ENCODE assay signal across 19 cellular contexts in the genomic region with DNA sequence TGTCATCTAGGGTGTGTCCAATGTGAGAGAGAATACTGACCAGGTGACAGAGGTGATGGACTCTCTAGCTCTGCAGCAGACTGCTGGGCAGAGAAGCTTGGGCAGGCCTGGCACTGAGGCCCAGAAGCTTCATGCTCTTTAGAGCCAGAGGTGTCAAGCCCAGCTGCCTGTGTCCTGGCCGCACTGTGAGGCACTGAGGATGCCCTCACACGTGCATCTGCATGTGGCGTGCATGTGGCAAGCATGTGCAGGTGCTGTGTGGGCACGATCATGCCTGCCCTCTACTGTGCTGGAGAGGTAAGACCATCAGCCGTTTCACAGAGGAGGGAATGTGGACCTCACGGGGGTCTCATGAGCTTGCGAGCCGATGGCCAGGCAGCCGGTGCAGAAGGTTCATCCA. TPM values are rescaled to one million over a fixed set of nuclear protein-coding genes. Genes with fewer than 3 reads are reported as not detected.
DNase-seq lines count a peak whose midpoint lies in the region; ATAC-seq, FAIRE-seq and TF ChIP-seq lines count a peak whose summit lies in the region.
"Had no signal": no experiment of that assay in that cellular context is flagged by ENCODE, and none has a peak within 500 bp of the region (broad histone marks: within the 10 kb centered on the region; RNA-seq: fewer than 3 reads in every experiment).

No MANE protein-coding gene starts in this region.

- H3K56ac ChIP-seq in H9 (ENCODE audit: insufficient read length, low read depth, low read length), result no peak overlapping the region

- H3K36me3 ChIP-seq in GM12878 (ENCODE audit: control insufficient read depth in 2 of 2, insufficient read depth in 2 of 2, low read length in 1 of 2) (peaks cover 0 to 3% of the 10 kb centered on the region in 2 experiments; a peak in 2 of 4 replicates), HepG2 (replicated peaks in 1 of 2; ENCODE audit: control insufficient read depth in 1 of 2, insufficient read depth in 2 of 2, low read length in 2 of 2) (0 out of 5 replicates have a peak, but pooled peaks cover 0 to 4% of the 10 kb centered on the region in 2 experiments)
- H3K36me3 ChIP-seq: upper lobe of right lung had no signal

- ATAC-seq in GM12878, result no peak
- ATAC-seq in HepG2, result no peak
- ATAC-seq in GM19467 (IDR thresholded peaks at IDR 0.05; ENCODE audit: unreplicated experiment), result no peak
- no peak for ATAC-seq in HG02884 (IDR thresholded peaks at IDR 0.05; ENCODE audit: unreplicated experiment)
- ATAC-seq: activated T-cell treated with anti-CD3 and anti-CD28 coated beads, Interleukin-2, amount 50 U/mL, for 4 hours; stimulated activated naive CD8-positive, alpha-beta T cell treated with anti-CD3 and anti-CD28 coated beads, Interleukin-15, Interleukin-2, amounts not matched to agents 100 U/mL and 50 U/mL, for 24 hours; upper lobe of right lung had no signal

- no peak overlapping the region for H3K18ac ChIP-seq in H9 (ENCODE audit: insufficient read length, low read depth, low read length)

- no peak overlapping the region for H3K9ac ChIP-seq in H9 (ENCODE audit: extremely low read depth, insufficient read length, low read length)
- H3K9ac ChIP-seq in GM12878 (ENCODE audit: control insufficient read depth, insufficient read depth, low read length), result no peak overlapping the region
- no peak overlapping the region for H3K9ac ChIP-seq in HepG2 (ENCODE audit: insufficient read depth, low read depth, low read length)

- no peak overlapping the region for H4K8ac ChIP-seq in H9 (replicated peaks; ENCODE audit: insufficient read length, low read depth, low read length)

- RAD21 ChIA-PET in GM12878 (lab: Charles Lee; ENCODE audit: unreplicated experiment), result no interaction called here

- no peaks in the 10 kb centered on the region; the same call in 1 of the 2 replicates for H3K4me1 ChIP-seq in H9 (ENCODE audit: insufficient read depth, low read length)
- H3K4me1 ChIP-seq in GM12878 (ENCODE audit: control insufficient read depth, insufficient read depth, low read length), result no peaks in the 10 kb centered on the region; the same call in 1 of the 2 replicates
- peaks cover 64% of the 10 kb centered on the region for H3K4me1 ChIP-seq in HepG2 (ENCODE audit: insufficient read depth, low read length)

- no peaks in the 10 kb centered on the region for H3K23me2 ChIP-seq in H9 (ENCODE audit: insufficient read length, low read depth, low read length, poor library complexity, severe bottlenecking)

- H3K27ac Mint-ChIP-seq in H9, result peak overlapping the region in 1 of 3 experiments; percentile 40; a peak in 1 of 7 replicates
- H3K27ac Mint-ChIP-seq: activated naive CD4-positive, alpha-beta T cell treated with anti-CD3 and anti-CD28 coated beads, Interleukin-2, amount 50 U/mL, for 24 hours; CD14-positive monocyte had no signal

- TF ChIP-seq POLR2A in GM12878 (IDR thresholded peaks at IDR 0.05; ENCODE audit: low read depth, low read length) (peak; percentile 40), HepG2 (IDR thresholded peaks at IDR 0.05; ENCODE audit: insufficient read depth in 1 of 2, low read depth in 2 of 2, low read length in 2 of 2) (0 out of 4 replicates have a peak, but pooled peaks of 1 of the 2 experiments have one; percentile 22)

- SMC1A ChIA-PET in GM12878 (lab: Charles Lee; ENCODE audit: uncharacterized antibody, unreplicated experiment), result no interaction called here

- no peak overlapping the region for H3K4ac ChIP-seq in H9 (ENCODE audit: low read depth, low read length)

- no peak overlapping the region for H2BK20ac ChIP-seq in H9 (ENCODE audit: low read depth, low read length, poor library complexity, severe bottlenecking)

- POLR2A ChIA-PET in GM12878 (lab: Charles Lee), result no interaction called here
- POLR2A ChIA-PET in HepG2 (lab: Yijun Ruan, JAX), result interaction anchor here (2.8 kb wide), 1 partner anchor 14 kb away, joined by 14 read pairs; no protein-coding TSS in a partner anchor

- H3K4me2 ChIP-seq in H9 (ENCODE audit: insufficient read depth, insufficient read length, low read length) (no peak overlapping the region), GM12878 (ENCODE audit: control insufficient read depth, insufficient read depth) (no peak overlapping the region), HepG2 (ENCODE audit: low read depth, low read length) (no peak overlapping the region)
- H3K4me2 ChIP-seq: hepatocyte had no signal

- no peak overlapping the region for H3K4me3 ChIP-seq in GM12878
- no peak overlapping the region for H3K4me3 ChIP-seq in HepG2 (replicated peaks in 1 of 3; ENCODE audit: insufficient read depth in 1 of 3, low read depth in 2 of 3, low read length in 3 of 3)
- H3K4me3 ChIP-seq: hepatocyte, upper lobe of right lung had no signal

- H2BK5ac ChIP-seq in H9 (ENCODE audit: insufficient read length, low read length), result no peak overlapping the region

- H4K20me1 ChIP-seq in H9 (ENCODE audit: control insufficient read depth, insufficient read depth, insufficient read length), result no peaks in the 10 kb centered on the region
- no peaks in the 10 kb centered on the region for H4K20me1 ChIP-seq in GM12878 (ENCODE audit: control insufficient read depth, insufficient read depth)
- H4K20me1 ChIP-seq in HepG2 (ENCODE audit: insufficient read depth, low read length), result no peaks in the 10 kb centered on the region

- H3K4me1 Mint-ChIP-seq in H9, result peaks cover 15 to 33% of the 10 kb centered on the region in 2 experiments

- H3K4me3 Mint-ChIP-seq in H9, result no peak overlapping the region
- H3K4me3 Mint-ChIP-seq: activated naive CD4-positive, alpha-beta T cell treated with anti-CD3 and anti-CD28 coated beads, Interleukin-2, amount 50 U/mL, for 24 hours; activated T-cell treated with anti-CD3 and anti-CD28 coated beads, Interleukin-2, amount 50 U/mL, for 4 hours; CD14-positive monocyte; naive B cell had no signal

- no peak overlapping the region for H2BK120ac ChIP-seq in H9 (ENCODE audit: low read depth, low read length, poor library complexity, severe bottlenecking)

- WGBS in H9 (ENCODE audit: extremely low coverage, insufficient read length, low lambda C conversion rate), result no CpG with 5 or more reads among the region's 9 CpGs
- WGBS in GM12878 (ENCODE audit: insufficient coverage, insufficient replicate concordance, low lambda C conversion rate, missing lambda C conversion rate), result 87% methylated on average over 9 of the region's 9 CpGs
- 78% methylated on average over 5 of the region's 9 CpGs for WGBS in HepG2 (ENCODE audit: low lambda C conversion rate)

- FAIRE-seq in GM12878 (lab: Jason Lieb, UNC) (no peak), HepG2 (lab: Jason Lieb, UNC) (no peak)
- FAIRE-seq: bronchial epithelial cell, TTC549 had no signal

- no peaks in the 10 kb centered on the region; a peak in 1 of 7 replicates for H3K36me3 Mint-ChIP-seq in H9 (ENCODE audit: insufficient read depth in 1 of 3, low read depth in 3 of 3)
- H3K36me3 Mint-ChIP-seq: activated naive CD4-positive, alpha-beta T cell treated with anti-CD3 and anti-CD28 coated beads, Interleukin-2, amount 50 U/mL, for 24 hours; naive B cell had no signal

- H4K5ac ChIP-seq in H9 (ENCODE audit: insufficient read length, low read depth, low read length), result no peak overlapping the region

- no peaks in the 10 kb centered on the region for H3K79me1 ChIP-seq in H9 (ENCODE audit: insufficient read depth, low read depth, low read length, poor library complexity, severe bottlenecking)

- TF ChIP-seq EP300 in GM12878 (IDR thresholded peaks at IDR 0.05; ENCODE audit: borderline replicate concordance in 1 of 2, control insufficient read depth in 1 of 2, low read depth in 2 of 2, low read length in 2 of 2) (no peak), HepG2 (IDR thresholded peaks at IDR 0.05; ENCODE audit: low read depth in 2 of 2, low read length in 2 of 2) (no peak), HepG2 (CRISPR knock-in tag; IDR thresholded peaks at IDR 0.05; ENCODE audit: borderline replicate concordance) (no peak)

- H3K27me3 Mint-ChIP-seq in H9 (ENCODE audit: low read depth), result no peaks in the 10 kb centered on the region
- H3K27me3 Mint-ChIP-seq: activated naive CD4-positive, alpha-beta T cell treated with anti-CD3 and anti-CD28 coated beads, Interleukin-2, amount 50 U/mL, for 24 hours; naive B cell had no signal

- H4K91ac ChIP-seq in H9 (ENCODE audit: insufficient read length, low read depth, low read length), result no peak overlapping the region

- no peak for TF ChIP-seq RAD21 in GM12878 (IDR thresholded peaks at IDR 0.05; ENCODE audit: insufficient read depth, low read depth, low read length)
- no peak for TF ChIP-seq RAD21 in HepG2 (CRISPR knock-in tag; IDR thresholded peaks at IDR 0.05)

- H3K27ac ChIP-seq in C4-2B (no peak overlapping the region), H9 (ENCODE audit: insufficient read length, low read depth, low read length) (no peak overlapping the region), GM12878 (ENCODE audit: control insufficient read depth, insufficient read depth) (no peak overlapping the region), HepG2 (ENCODE audit: extremely low read length, insufficient read depth, low read length) (no peak overlapping the region)
- H3K27ac ChIP-seq: hepatocyte, upper lobe of right lung had no signal

- no peak overlapping the region for H2BK12ac ChIP-seq in H9 (ENCODE audit: insufficient read length, low read depth, low read length)

- H2AFZ ChIP-seq in H9 (ENCODE audit: low read length) (no peak overlapping the region), GM12878 (ENCODE audit: control insufficient read depth, low read depth, low read length) (no peak overlapping the region), HepG2 (ENCODE audit: low read length) (no peak overlapping the region)
- H2AFZ ChIP-seq: hepatocyte had no signal

- H3K79me2 ChIP-seq in H9 (ENCODE audit: insufficient read depth, low read length) (no peaks in the 10 kb centered on the region), GM12878 (ENCODE audit: control insufficient read depth, insufficient read depth, low read length) (no peaks in the 10 kb centered on the region), HepG2 (ENCODE audit: insufficient read depth, low read length) (peaks cover 1% of the 10 kb centered on the region)
- H3K79me2 ChIP-seq: hepatocyte had no signal

- H3T11ph ChIP-seq in H9 (ENCODE audit: low read length), result no peak overlapping the region

- in situ Hi-C loops in GM12878 (cut with MboI) (no loop called here), HepG2 (cut with HindIII; ENCODE audit: extremely low pct_ligation_motif_present, low pct_unique_long_range_greater_than_20kb) (no loop called here)

- BruUV-seq in GM12878 (replicated peaks; lab: Mats Ljungman, UMichigan), result no TSS peak
- BruUV-seq in HepG2 (replicated peaks; lab: Mats Ljungman, UMichigan), result no TSS peak

- no peak overlapping the region for H3K23ac ChIP-seq in H9 (ENCODE audit: insufficient read length, low read depth, low read length)

- no peak overlapping the region for H2AK5ac ChIP-seq in H9 (ENCODE audit: insufficient read length, low read length)

- H3K9me3 ChIP-seq in H9 (ENCODE audit: control insufficient read depth, low read depth, low read length) (no peaks in the 10 kb centered on the region), GM12878 (replicated peaks; ENCODE audit: control insufficient read depth, insufficient read depth, low read length) (no peaks in the 10 kb centered on the region), HepG2 (ENCODE audit: low read length) (no peaks in the 10 kb centered on the region)
- H3K9me3 ChIP-seq: upper lobe of right lung had no signal

- H2BK15ac ChIP-seq in H9 (ENCODE audit: low read depth, low read length), result no peak overlapping the region

- CTCF ChIA-PET in GM12878 (lab: Yijun Ruan, JAX), result no interaction called here
- CTCF ChIA-PET in HepG2 (lab: Yijun Ruan, JAX; ENCODE audit: low intra/inter-chr PET ratio, low total read pairs), result no interaction called here

- H3K14ac ChIP-seq in H9 (ENCODE audit: insufficient read depth, low read length), result no peak overlapping the region

- DNase-seq in H9, result no peak
- no peak for DNase-seq in GM12878 (ENCODE audit: low read depth, low spot score)
- DNase-seq in HepG2 (ENCODE audit: low spot score), result no peak
- DNase-seq in mesenteric fat pad (ENCODE audit: low spot score), result no peak
- no peak for DNase-seq in cerebellar nuclear complex (lab: John Stamatoyannopoulos, UW)
- DNase-seq: activated T-cell treated with anti-CD3 and anti-CD28 coated beads, Interleukin-2, amount 50 U/mL, for 4 hours; DMS79 treated with DMSO at 0.1 percent for 48 hours; naive B cell; NCI-H446 treated with DMSO at 0.1 percent for 48 hours; stimulated activated naive CD8-positive, alpha-beta T cell treated with anti-CD3 and anti-CD28 coated beads, Interleukin-15, Interleukin-2, amounts not matched to agents 100 U/mL and 50 U/mL, for 24 hours; upper lobe of right lung had no signal

- H3K27me3 ChIP-seq in H9 (ENCODE audit: insufficient read depth, low read length) (no peaks in the 10 kb centered on the region), GM12878 (replicated peaks in 1 of 2; ENCODE audit: control insufficient read depth in 2 of 2, insufficient read depth in 2 of 2, low read length in 1 of 2) (no peaks in the 10 kb centered on the region), HepG2 (ENCODE audit: control insufficient read depth in 1 of 2, insufficient read depth in 2 of 2, low read length in 2 of 2) (no peaks in the 10 kb centered on the region)
- H3K27me3 ChIP-seq: hepatocyte, upper lobe of right lung had no signal

- TF ChIP-seq CTCF in C4-2B (conservative IDR thresholded peaks at IDR 0.05), result peak; percentile 21; the same call in 1 of the 2 replicates
- peak; percentile 31; the same call in 1 of the 3 replicates for TF ChIP-seq CTCF in H9 (conservative IDR thresholded peaks at IDR 0.05)
- no peak for TF ChIP-seq CTCF in GM12878 (IDR thresholded peaks at IDR 0.05 in 2 of 3, conservative IDR thresholded peaks at IDR 0.05 in 1 of 3; ENCODE audit: control insufficient read depth in 2 of 3, extremely low read depth in 1 of 3, insufficient read depth in 1 of 3, low read depth in 3 of 3, low read length in 3 of 3)
- TF ChIP-seq CTCF in HepG2 (CRISPR knock-in tag; IDR thresholded peaks at IDR 0.05), result peak; percentile 52; the same call in 1 of the 2 replicates

- intact Hi-C loops in GM12878 (cut with micrococcal nuclease; ENCODE audit: unreplicated experiment) (no loop called here), HepG2 (cut with micrococcal nuclease; ENCODE audit: unreplicated experiment) (no loop called here)

- no peaks in the 10 kb centered on the region; a peak in 1 of 5 replicates for H3K9me3 Mint-ChIP-seq in H9
- H3K9me3 Mint-ChIP-seq: activated naive CD4-positive, alpha-beta T cell treated with anti-CD3 and anti-CD28 coated beads, Interleukin-2, amount 50 U/mL, for 24 hours; activated T-cell treated with anti-CD3 and anti-CD28 coated beads, Interleukin-2, amount 50 U/mL, for 4 hours; naive B cell had no signal

RNA-seq across cellular contexts. Expression of a gene that starts 15.8 kb away (rescaled TPM):
- 22.9 and 25.5 TPM in 2 replicates for total RNA-seq in H9 (2021)
- 34.2 and 45.3 TPM in 2 replicates for total RNA-seq in GM12878 (2013; cell fraction: nucleolus; rRNA removed)
- total RNA-seq in GM12878 (2014; rRNA removed), result 13.9 and 16.5 TPM in 2 replicates
- 10.0 and 11.2 TPM in 2 replicates for total RNA-seq in GM12878 (2014; rRNA removed; fragmentation: Illumina TruSeq; extraction: Trizol)
- 17.7 and 19.4 TPM in 2 replicates for total RNA-seq in GM12878 (2021)
- polyA plus RNA-seq in GM12878 (2011; ENCODE audit: low read depth), result 7.3 TPM
- polyA plus RNA-seq in GM12878 (2011; rRNA removed), result 8.6 and 12.4 TPM in 2 replicates
- polyA plus RNA-seq in GM12878 (2011; cell fraction: cytosol; rRNA removed), result 15.1 and 16.9 TPM in 2 replicates
- 24.7 and 26.3 TPM in 2 replicates for polyA plus RNA-seq in GM12878 (2011; cell fraction: nucleus; rRNA removed)
- 15.5 and 17.1 TPM in 2 replicates for polyA plus RNA-seq in GM12878 (2012)
- polyA plus RNA-seq in GM12878 (2014; fragmentation: Illumina TruSeq; extraction: Trizol), result 7.7 and 8.7 TPM in 2 replicates
- 1 to 10 TPM; 1.6 to 1.9 TPM for polyA plus RNA-seq in GM12878 (2014; fragmentation: Nextera tagmentation; extraction: Ambion mirVana)
- 14.1 and 15.4 TPM in 2 replicates for polyA plus RNA-seq in GM12878 (2014; rRNA removed)
- polyA plus RNA-seq in GM12878 (2016; fragmentation: Nextera tagmentation; extraction: Ambion mirVana), result 10 to 100 TPM; 24.3 to 26.0 TPM
- 8.6 and 15.8 TPM in 2 replicates for polyA minus RNA-seq in GM12878 (2011; rRNA and poly(A)+ RNA removed)
- polyA minus RNA-seq in GM12878 (2011; cell fraction: cytosol; rRNA and poly(A)+ RNA removed), result 7.1 and 11.1 TPM in 2 replicates
- polyA minus RNA-seq in GM12878 (2011; cell fraction: nucleus; rRNA and poly(A)+ RNA removed), result 7.9 and 14.4 TPM in 2 replicates
- total RNA-seq in HepG2 (2016; rRNA removed; fragmentation: Illumina TruSeq; extraction: Trizol), result 16.4 and 18.6 TPM in 2 replicates
- 4.6 and 5.3 TPM in 2 replicates for total RNA-seq in HepG2 (2016; cell fraction: cytosol; rRNA removed; fragmentation: Illumina TruSeq; extraction: Trizol; ENCODE audit: low read depth)
- 16.6 and 20.5 TPM in 2 replicates for total RNA-seq in HepG2 (2016; cell fraction: insoluble cytoplasmic fraction; rRNA removed; fragmentation: Illumina TruSeq; extraction: Trizol)
- 7.4 and 8.1 TPM in 2 replicates for total RNA-seq in HepG2 (2016; cell fraction: membrane; rRNA removed; fragmentation: Illumina TruSeq; extraction: Trizol)
- 17.3 and 19.7 TPM in 2 replicates for total RNA-seq in HepG2 (2016; cell fraction: nucleus; rRNA removed; fragmentation: Illumina TruSeq; extraction: Trizol)
- 17.5 and 23.4 TPM in 2 replicates for polyA plus RNA-seq in HepG2 (2011; rRNA removed)
- 11.8 and 19.6 TPM in 2 replicates for polyA plus RNA-seq in HepG2 (2011; cell fraction: cytosol; rRNA removed)
- polyA plus RNA-seq in HepG2 (2011; cell fraction: nucleus; rRNA removed), result 74.7 and 94.3 TPM in 2 replicates
- 11.2 and 13.2 TPM in 2 replicates for polyA plus RNA-seq in HepG2 (2012)
- 3.6 and 4.0 TPM in 2 replicates for polyA plus RNA-seq in HepG2 (2016; cell fraction: cytosol; fragmentation: Illumina TruSeq; extraction: Trizol; ENCODE audit: low read depth)
- 17.8 and 20.1 TPM in 2 replicates for polyA plus RNA-seq in HepG2 (2016; cell fraction: insoluble cytoplasmic fraction; fragmentation: Illumina TruSeq; extraction: Trizol; ENCODE audit: low read depth)
- 5.9 and 6.5 TPM in 2 replicates for polyA plus RNA-seq in HepG2 (2016; cell fraction: membrane; fragmentation: Illumina TruSeq; extraction: Trizol; ENCODE audit: low read depth)
- 34.4 and 34.7 TPM in 2 replicates for polyA plus RNA-seq in HepG2 (2016; cell fraction: nucleus; fragmentation: Illumina TruSeq; extraction: Trizol; ENCODE audit: insufficient read depth, low read depth)
- polyA minus RNA-seq in HepG2 (2011; rRNA and poly(A)+ RNA removed; ENCODE audit: low replicate concordance), result 28.2 and 29.9 TPM in 2 replicates
- polyA minus RNA-seq in HepG2 (2011; cell fraction: cytosol; rRNA and poly(A)+ RNA removed), result 10.6 and 12.9 TPM in 2 replicates
- polyA minus RNA-seq in HepG2 (2011; cell fraction: nucleus; rRNA and poly(A)+ RNA removed), result 24.5 and 27.3 TPM in 2 replicates
- total RNA-seq in mesenteric fat pad, result 20.2 TPM

RNA-seq across cellular contexts. Expression of a gene that starts 15.9 kb away (rescaled TPM):
- 42.2 and 43.3 TPM in 2 replicates for total RNA-seq in H9 (2021)
- 66.9 and 75.9 TPM in 2 replicates for total RNA-seq in GM12878 (2013; cell fraction: nucleolus; rRNA removed)
- 107 and 112 TPM in 2 replicates for total RNA-seq in GM12878 (2014; rRNA removed)
- total RNA-seq in GM12878 (2014; rRNA removed; fragmentation: Illumina TruSeq; extraction: Trizol), result 26.8 and 33.7 TPM in 2 replicates
- total RNA-seq in GM12878 (2021), result 99.7 and 114 TPM in 2 replicates
- 26.9 TPM for polyA plus RNA-seq in GM12878 (2011; ENCODE audit: low read depth)
- 12.4 and 30.7 TPM in 2 replicates for polyA plus RNA-seq in GM12878 (2011; rRNA removed)
- polyA plus RNA-seq in GM12878 (2011; cell fraction: cytosol; rRNA removed), result 67.0 and 75.8 TPM in 2 replicates
- polyA plus RNA-seq in GM12878 (2011; cell fraction: nucleus; rRNA removed), result 77.9 and 87.9 TPM in 2 replicates
- 76.9 and 81.1 TPM in 2 replicates for polyA plus RNA-seq in GM12878 (2012)
- 4.8 and 26.1 TPM in 2 replicates for polyA plus RNA-seq in GM12878 (2014; fragmentation: Illumina TruSeq; extraction: Trizol)
- 10 to 100 TPM in 1 of 2 experiments, 1 to 10 TPM in 1; 4.5 to 16.1 TPM for polyA plus RNA-seq in GM12878 (2014; fragmentation: Nextera tagmentation; extraction: Ambion mirVana)
- polyA plus RNA-seq in GM12878 (2014; rRNA removed), result 98.5 and 117 TPM in 2 replicates
- polyA plus RNA-seq in GM12878 (2016; fragmentation: Nextera tagmentation; extraction: Ambion mirVana), result 100 to 1,000 TPM; 142 to 152 TPM
- 18.1 and 31.4 TPM in 2 replicates for polyA minus RNA-seq in GM12878 (2011; rRNA and poly(A)+ RNA removed)
- polyA minus RNA-seq in GM12878 (2011; cell fraction: cytosol; rRNA and poly(A)+ RNA removed), result 13.0 and 19.3 TPM in 2 replicates
- polyA minus RNA-seq in GM12878 (2011; cell fraction: nucleus; rRNA and poly(A)+ RNA removed), result 11.8 and 20.2 TPM in 2 replicates
- total RNA-seq in HepG2 (2016; rRNA removed; fragmentation: Illumina TruSeq; extraction: Trizol), result 144 and 162 TPM in 2 replicates
- 44.0 and 61.5 TPM in 2 replicates for total RNA-seq in HepG2 (2016; cell fraction: cytosol; rRNA removed; fragmentation: Illumina TruSeq; extraction: Trizol; ENCODE audit: low read depth)
- total RNA-seq in HepG2 (2016; cell fraction: insoluble cytoplasmic fraction; rRNA removed; fragmentation: Illumina TruSeq; extraction: Trizol), result 127 and 167 TPM in 2 replicates
- total RNA-seq in HepG2 (2016; cell fraction: membrane; rRNA removed; fragmentation: Illumina TruSeq; extraction: Trizol), result 60.4 and 90.3 TPM in 2 replicates
- 92.2 and 95.4 TPM in 2 replicates for total RNA-seq in HepG2 (2016; cell fraction: nucleus; rRNA removed; fragmentation: Illumina TruSeq; extraction: Trizol)
- polyA plus RNA-seq in HepG2 (2011; rRNA removed), result 156 and 194 TPM in 2 replicates
- polyA plus RNA-seq in HepG2 (2011; cell fraction: cytosol; rRNA removed), result 185 and 260 TPM in 2 replicates
- polyA plus RNA-seq in HepG2 (2011; cell fraction: nucleus; rRNA removed), result 192 TPM in 2 replicates
- 90.6 and 123 TPM in 2 replicates for polyA plus RNA-seq in HepG2 (2012)
- 59.9 and 87.6 TPM in 2 replicates for polyA plus RNA-seq in HepG2 (2016; cell fraction: cytosol; fragmentation: Illumina TruSeq; extraction: Trizol; ENCODE audit: low read depth)
- 139 and 159 TPM in 2 replicates for polyA plus RNA-seq in HepG2 (2016; cell fraction: insoluble cytoplasmic fraction; fragmentation: Illumina TruSeq; extraction: Trizol; ENCODE audit: low read depth)
- 62.3 and 85.6 TPM in 2 replicates for polyA plus RNA-seq in HepG2 (2016; cell fraction: membrane; fragmentation: Illumina TruSeq; extraction: Trizol; ENCODE audit: low read depth)
- polyA plus RNA-seq in HepG2 (2016; cell fraction: nucleus; fragmentation: Illumina TruSeq; extraction: Trizol; ENCODE audit: insufficient read depth, low read depth), result 155 and 158 TPM in 2 replicates
- polyA minus RNA-seq in HepG2 (2011; rRNA and poly(A)+ RNA removed; ENCODE audit: low replicate concordance), result 32.2 and 191 TPM in 2 replicates
- polyA minus RNA-seq in HepG2 (2011; cell fraction: cytosol; rRNA and poly(A)+ RNA removed), result 76.6 and 84.9 TPM in 2 replicates
- polyA minus RNA-seq in HepG2 (2011; cell fraction: nucleus; rRNA and poly(A)+ RNA removed), result 33.6 and 36.1 TPM in 2 replicates
- total RNA-seq in mesenteric fat pad, result 144 TPM

RNA-seq across cellular contexts. Expression of a gene that starts 59.2 kb away (rescaled TPM):
- 40.7 and 41.1 TPM in 2 replicates for total RNA-seq in H9 (2021)
- total RNA-seq in GM12878 (2013; cell fraction: nucleolus; rRNA removed), result 0.76 and 0.92 TPM in 2 replicates
- 0.44 and 1.0 TPM in 2 replicates for total RNA-seq in GM12878 (2014; rRNA removed)
- 0.13 and 0.32 TPM in 2 replicates for total RNA-seq in GM12878 (2014; rRNA removed; fragmentation: Illumina TruSeq; extraction: Trizol)
- total RNA-seq in GM12878 (2021), result 1.8 and 1.9 TPM in 2 replicates
- 0.13 TPM for polyA plus RNA-seq in GM12878 (2011; ENCODE audit: low read depth)
- polyA plus RNA-seq in GM12878 (2011; rRNA removed), result 0.17 and 0.26 TPM in 2 replicates
- 0.22 and 0.60 TPM in 2 replicates for polyA plus RNA-seq in GM12878 (2011; cell fraction: cytosol; rRNA removed)
- 5.6 and 6.7 TPM in 2 replicates for polyA plus RNA-seq in GM12878 (2011; cell fraction: nucleus; rRNA removed)
- 1.2 and 3.5 TPM in 2 replicates for polyA plus RNA-seq in GM12878 (2012)
- 0.13 and 0.21 TPM in 2 replicates for polyA plus RNA-seq in GM12878 (2014; fragmentation: Illumina TruSeq; extraction: Trizol)
- polyA plus RNA-seq in GM12878 (2014; fragmentation: Nextera tagmentation; extraction: Ambion mirVana), result not detected
- 1.00 and 2.6 TPM in 2 replicates for polyA plus RNA-seq in GM12878 (2014; rRNA removed)
- polyA plus RNA-seq in GM12878 (2016; fragmentation: Nextera tagmentation; extraction: Ambion mirVana), result 1 to 10 TPM; 1.0 to 1.3 TPM
- 0.15 and 0.52 TPM in 2 replicates for polyA minus RNA-seq in GM12878 (2011; rRNA and poly(A)+ RNA removed)
- polyA minus RNA-seq in GM12878 (2011; cell fraction: cytosol; rRNA and poly(A)+ RNA removed), result not detected in 2 replicates
- 2.0 and 2.1 TPM in 2 replicates for polyA minus RNA-seq in GM12878 (2011; cell fraction: nucleus; rRNA and poly(A)+ RNA removed)
- 10.4 and 17.7 TPM in 2 replicates for total RNA-seq in HepG2 (2016; rRNA removed; fragmentation: Illumina TruSeq; extraction: Trizol)
- total RNA-seq in HepG2 (2016; cell fraction: cytosol; rRNA removed; fragmentation: Illumina TruSeq; extraction: Trizol; ENCODE audit: low read depth), result 3.9 and 4.0 TPM in 2 replicates
- total RNA-seq in HepG2 (2016; cell fraction: insoluble cytoplasmic fraction; rRNA removed; fragmentation: Illumina TruSeq; extraction: Trizol), result 8.1 and 18.0 TPM in 2 replicates
- total RNA-seq in HepG2 (2016; cell fraction: membrane; rRNA removed; fragmentation: Illumina TruSeq; extraction: Trizol), result 3.8 and 4.0 TPM in 2 replicates
- total RNA-seq in HepG2 (2016; cell fraction: nucleus; rRNA removed; fragmentation: Illumina TruSeq; extraction: Trizol), result 20.2 and 20.4 TPM in 2 replicates
- polyA plus RNA-seq in HepG2 (2011; rRNA removed), result 16.4 and 23.8 TPM in 2 replicates
- polyA plus RNA-seq in HepG2 (2011; cell fraction: cytosol; rRNA removed), result 8.4 and 13.1 TPM in 2 replicates
- 152 and 182 TPM in 2 replicates for polyA plus RNA-seq in HepG2 (2011; cell fraction: nucleus; rRNA removed)
- polyA plus RNA-seq in HepG2 (2012), result 11.1 and 12.4 TPM in 2 replicates
- 0.99 and 1.4 TPM in 2 replicates for polyA plus RNA-seq in HepG2 (2016; cell fraction: cytosol; fragmentation: Illumina TruSeq; extraction: Trizol; ENCODE audit: low read depth)
- polyA plus RNA-seq in HepG2 (2016; cell fraction: insoluble cytoplasmic fraction; fragmentation: Illumina TruSeq; extraction: Trizol; ENCODE audit: low read depth), result 8.5 and 10.9 TPM in 2 replicates
- 2.0 and 2.3 TPM in 2 replicates for polyA plus RNA-seq in HepG2 (2016; cell fraction: membrane; fragmentation: Illumina TruSeq; extraction: Trizol; ENCODE audit: low read depth)
- polyA plus RNA-seq in HepG2 (2016; cell fraction: nucleus; fragmentation: Illumina TruSeq; extraction: Trizol; ENCODE audit: insufficient read depth, low read depth), result 42.2 and 48.6 TPM in 2 replicates
- polyA minus RNA-seq in HepG2 (2011; rRNA and poly(A)+ RNA removed; ENCODE audit: low replicate concordance), result 1.2 and 26.6 TPM in 2 replicates
- polyA minus RNA-seq in HepG2 (2011; cell fraction: cytosol; rRNA and poly(A)+ RNA removed), result 9.2 and 12.0 TPM in 2 replicates
- polyA minus RNA-seq in HepG2 (2011; cell fraction: nucleus; rRNA and poly(A)+ RNA removed), result 28.6 and 29.7 TPM in 2 replicates
- 5.3 TPM for total RNA-seq in mesenteric fat pad

Comparison
In these comparisons a context has a peak if more than half of its experiments do, and no peak if none do; other contexts are left out.
1. CTCF ChIP-seq: peak in C4-2B (single experiment), H9 (single experiment) and HepG2 (single experiment); none in GM12878 (0 of 3).